Comparison of ENCODE assay signal across 16 cellular contexts in the genomic region with DNA sequence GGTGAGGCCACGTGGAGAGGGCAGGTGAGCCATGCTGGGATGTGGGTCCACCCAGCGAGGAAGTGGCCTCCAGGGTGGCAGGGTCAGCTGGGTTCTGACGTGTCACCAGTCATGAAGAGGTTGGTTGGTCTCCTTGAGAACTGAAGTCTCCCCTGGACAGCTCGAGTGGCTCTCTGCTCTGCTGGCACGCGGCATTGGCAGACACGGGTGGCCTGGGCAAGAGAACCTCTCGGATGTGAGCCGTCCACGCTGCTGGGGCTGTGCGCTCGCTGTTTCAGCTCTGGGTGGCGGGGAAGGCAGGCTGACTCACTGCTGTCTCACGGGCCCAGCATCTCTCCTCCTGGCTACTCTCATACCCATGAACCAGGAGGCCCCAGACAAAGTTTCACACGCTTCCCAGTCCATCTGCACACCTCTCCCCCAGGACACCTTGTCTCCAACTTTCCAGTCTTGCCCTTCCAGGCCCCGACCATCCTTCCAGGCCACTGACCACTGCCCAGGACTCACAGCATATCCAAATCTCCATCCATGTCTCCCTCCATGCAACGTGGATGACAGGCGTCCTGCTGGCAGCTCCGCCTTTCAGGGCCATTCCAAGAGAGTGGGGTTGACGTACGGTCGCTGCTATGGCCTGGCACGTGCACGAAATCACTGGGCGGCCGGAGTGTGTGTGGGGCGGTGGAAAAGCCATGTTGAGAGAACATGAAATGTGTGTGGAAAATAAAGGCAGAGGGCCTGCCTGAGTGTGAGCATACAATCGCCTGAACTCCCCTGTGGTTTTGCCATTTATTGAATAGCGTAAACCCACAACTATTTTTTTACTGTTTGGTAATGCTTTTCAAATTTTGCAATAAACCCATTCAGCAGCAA.
A peak's percentile ranks its signal among the peaks of the same experiment; 100 is the strongest.
DNase-seq lines count a peak whose midpoint lies in the region; ATAC-seq and TF ChIP-seq lines count a peak whose summit lies in the region.
"Had no signal": no experiment of that assay in that cellular context is flagged by ENCODE, and none has a peak within 500 bp of the region (broad histone marks: within the 10 kb centered on the region; RNA-seq: fewer than 3 reads in every experiment).

No MANE protein-coding gene starts in this region.

- H3K79me2 ChIP-seq in osteoblast (ENCODE audit: insufficient read depth, low read length), result no peaks in the 10 kb centered on the region

- H3K9me3 ChIP-seq in MG63 (no peaks in the 10 kb centered on the region), osteoblast (ENCODE audit: low read depth, low read length) (no peaks in the 10 kb centered on the region)

- peak overlapping the region; percentile 69 for H3K4me2 ChIP-seq in osteoblast (ENCODE audit: insufficient read depth, low read length)

- H3K27me3 ChIP-seq in BJ (ENCODE audit: control insufficient read depth, insufficient read depth, low read length) (no peaks in the 10 kb centered on the region), MG63 (no peaks in the 10 kb centered on the region), osteoblast (ENCODE audit: insufficient read depth, low read length) (peaks cover 9% of the 10 kb centered on the region)

- H3K4me1 ChIP-seq in osteoblast (ENCODE audit: insufficient read depth, low read length), result peaks cover 21% of the 10 kb centered on the region

- H3K4me3 ChIP-seq in BJ (ENCODE audit: low read depth, low read length) (no peak overlapping the region), MG63 (no peak overlapping the region), coronary artery (no peak overlapping the region), osteoblast (ENCODE audit: insufficient read depth, low read length) (peak overlapping the region; percentile 35)

- DNase-seq in BJ (ENCODE audit: low read depth), result peak; percentile 86
- DNase-seq in MG63, result peak; percentile 76
- DNase-seq in coronary artery (ENCODE audit: low spot score), result peak; percentile 71
- peak; percentile 98 for DNase-seq in osteoblast (ENCODE audit: insufficient read length, low spot score, missing footprints)
- DNase-seq in GM19240 (ENCODE audit: insufficient read length, low spot score), result no peak
- DNase-seq in globus pallidus (ENCODE audit: low spot score), result no peak
- no peak for DNase-seq in NCI-H187 (lab: John Stamatoyannopoulos, UW)
- DNase-seq: activated CD4-positive, alpha-beta T cell treated with anti-CD3 and anti-CD28 coated beads, Interleukin-2, amount 50 U/mL, for 1 hour; anterior cingulate cortex; CD8-positive, alpha-beta T cell; effector memory CD4-positive, alpha-beta T cell; GF-D8; MM.1S; retina; stimulated activated naive CD8-positive, alpha-beta T cell treated with anti-CD3 and anti-CD28 coated beads, Interleukin-15, amount 100 ng/mL, for 72 hours had no signal

- TF ChIP-seq CTCF in BJ (IDR thresholded peaks at IDR 0.05; ENCODE audit: insufficient read depth, low read depth, low read length) (no peak), coronary artery (IDR thresholded peaks at IDR 0.05) (no peak), osteoblast (IDR thresholded peaks at IDR 0.05; ENCODE audit: extremely low read depth, low read depth, low read length) (no peak)

- POLR2A ChIA-PET in BJ (lab: Charles Lee), result no interaction called here

- CTCF ChIA-PET in BJ (lab: Yijun Ruan, JAX), result interaction anchor here (0.7 kb wide), 1 partner anchor 57 kb away, joined by 5 read pairs; no protein-coding TSS in a partner anchor

- no peak for ATAC-seq in HG03520 (IDR thresholded peaks at IDR 0.05; ENCODE audit: unreplicated experiment)
- ATAC-seq: CD8-positive, alpha-beta T cell; stimulated activated naive CD8-positive, alpha-beta T cell treated with anti-CD3 and anti-CD28 coated beads, Interleukin-15, amount 100 ng/mL, for 72 hours had no signal

- H3K27ac ChIP-seq in coronary artery, result no peak overlapping the region
- peak overlapping the region; percentile 88 for H3K27ac ChIP-seq in osteoblast (ENCODE audit: low read depth, low read length)

- no peaks in the 10 kb centered on the region for H4K20me1 ChIP-seq in osteoblast (ENCODE audit: insufficient read depth, low read length)

- peak overlapping the region; percentile 87 for H2AFZ ChIP-seq in osteoblast (ENCODE audit: low read length)

- H3K36me3 ChIP-seq in BJ (ENCODE audit: control insufficient read depth, insufficient read depth, low read length) (no peaks in the 10 kb centered on the region), MG63 (no peaks in the 10 kb centered on the region), osteoblast (ENCODE audit: insufficient read depth, low read length) (no peaks in the 10 kb centered on the region)

Comparison
In these comparisons a context has a peak if more than half of its experiments do, and no peak if none do; other contexts are left out.
1. DNase-seq: peak in BJ (single experiment), MG63 (single experiment), coronary artery (single experiment) and osteoblast (single experiment); none in GM19240 (single experiment), globus pallidus (single experiment) and NCI-H187 (0 of 2).